In genomic region chr9:34674440-34674839, GRCh38 we compare ENCODE assay signal across 15 cellular contexts. TPM values are rescaled to one million over a fixed set of nuclear protein-coding genes. Genes with fewer than 3 reads are reported as not detected.
"Had no signal": no experiment of that assay in that cellular context is flagged by ENCODE, and none has a peak within 500 bp of the region (broad histone marks: within the 10 kb centered on the region; RNA-seq: fewer than 3 reads in every experiment).

No MANE protein-coding gene starts in this region.

- H3K4me3 Mint-ChIP-seq: activated CD4-positive, alpha-beta memory T cell treated with anti-CD3 and anti-CD28 coated beads for 36 hours; activated CD4-positive, alpha-beta T cell treated with anti-CD3 and anti-CD28 coated beads, Interleukin-2, amount 10 ng/mL, durations not matched to agents 24 days and 14 days; activated naive CD4-positive, alpha-beta T cell treated with anti-CD3 and anti-CD28 coated beads, Interleukin-2, amount 10 ng/mL, durations not matched to agents 7 days and 5 days; activated naive CD8-positive, alpha-beta T cell; activated naive CD8-positive, alpha-beta T cell treated with anti-CD3 and anti-CD28 coated beads, Interleukin-2, amount 50 U/mL, for 24 hours; activated T-cell treated with anti-CD3 and anti-CD28 coated beads, Interleukin-2, amount 50 U/mL, for 4 hours; activated T-helper 1 cell treated with anti-CD3 and anti-CD28 coated beads, Interleukin-12 subunit alpha, Interleukin-12 subunit beta, Interleukin-2, Interleukin-4 antibody, amounts not matched to agents 30 ng/mL and 10 ng/mL and 1 ng/mL, durations not matched to agents 14 hours and 24 hours and 36 hours; brain had no signal

- H3K27ac Mint-ChIP-seq: activated CD4-positive, alpha-beta memory T cell treated with anti-CD3 and anti-CD28 coated beads for 36 hours; activated CD4-positive, alpha-beta T cell treated with anti-CD3 and anti-CD28 coated beads, Interleukin-2, amount 10 ng/mL, durations not matched to agents 24 days and 14 days; activated naive CD4-positive, alpha-beta T cell treated with anti-CD3 and anti-CD28 coated beads, Interleukin-2, amount 10 ng/mL, durations not matched to agents 7 days and 5 days; activated naive CD8-positive, alpha-beta T cell; activated naive CD8-positive, alpha-beta T cell treated with anti-CD3 and anti-CD28 coated beads, Interleukin-2, amount 50 U/mL, for 24 hours; activated T-helper 1 cell treated with anti-CD3 and anti-CD28 coated beads, Interleukin-12 subunit alpha, Interleukin-12 subunit beta, Interleukin-2, Interleukin-4 antibody, amounts not matched to agents 30 ng/mL and 10 ng/mL and 1 ng/mL, durations not matched to agents 14 hours and 24 hours and 36 hours had no signal

- H3K4me1 Mint-ChIP-seq: activated naive CD4-positive, alpha-beta T cell treated with anti-CD3 and anti-CD28 coated beads, Interleukin-2, amount 10 ng/mL, durations not matched to agents 7 days and 5 days; activated naive CD8-positive, alpha-beta T cell treated with anti-CD3 and anti-CD28 coated beads, Interleukin-2, amount 50 U/mL, for 24 hours had no signal

- H3K9me3 Mint-ChIP-seq: activated CD4-positive, alpha-beta T cell treated with anti-CD3 and anti-CD28 coated beads, Interleukin-2, amount 10 ng/mL, durations not matched to agents 24 days and 14 days had no signal

- H3K27me3 Mint-ChIP-seq: activated CD4-positive, alpha-beta memory T cell treated with anti-CD3 and anti-CD28 coated beads for 36 hours; activated CD4-positive, alpha-beta T cell treated with anti-CD3 and anti-CD28 coated beads, Interleukin-2, amount 10 ng/mL, durations not matched to agents 24 days and 14 days; activated naive CD8-positive, alpha-beta T cell; activated naive CD8-positive, alpha-beta T cell treated with anti-CD3 and anti-CD28 coated beads, Interleukin-2, amount 50 U/mL, for 24 hours had no signal

- DNase-seq: cerebellar nuclear complex, NCI-H1436 treated with DMSO at 0.1 percent for 48 hours, NCI-H510A, T1000 had no signal

RNA-seq across cellular contexts. Expression of gene CCL27, which starts 12.0 kb away (rescaled TPM):
- total RNA-seq: Right ventricle myocardium superior had no signal

RNA-seq across cellular contexts. Expression of gene CCL19, which starts 16.6 kb away (rescaled TPM):
- total RNA-seq: activated CD4-positive, alpha-beta memory T cell treated with anti-CD3 and anti-CD28 coated beads for 36 hours; activated CD4-positive, alpha-beta T cell treated with anti-CD3 and anti-CD28 coated beads, Interleukin-2, amount 10 ng/mL, durations not matched to agents 24 days and 14 days; activated T-helper 1 cell treated with anti-CD3 and anti-CD28 coated beads, Interleukin-12 subunit alpha, Interleukin-12 subunit beta, Interleukin-2, Interleukin-4 antibody, amounts not matched to agents 30 ng/mL and 10 ng/mL and 1 ng/mL, durations not matched to agents 14 hours and 24 hours and 36 hours; bronchial epithelial cell; T-helper 2 cell treated with Interferon-gamma antibody and Interleukin-4, amounts not matched to agents 100 ng/mL and 5 ng/mL, for 36 hours had no signal

RNA-seq across cellular contexts. Expression of gene CCL21, which starts 35.5 kb away (rescaled TPM):
- total RNA-seq: activated CD4-positive, alpha-beta memory T cell treated with anti-CD3 and anti-CD28 coated beads for 36 hours; activated CD4-positive, alpha-beta T cell treated with anti-CD3 and anti-CD28 coated beads, Interleukin-2, amount 10 ng/mL, durations not matched to agents 24 days and 14 days; activated T-cell treated with anti-CD3 and anti-CD28 coated beads, Interleukin-2, amount 50 U/mL, for 4 hours; activated T-helper 1 cell treated with anti-CD3 and anti-CD28 coated beads, Interleukin-12 subunit alpha, Interleukin-12 subunit beta, Interleukin-2, Interleukin-4 antibody, amounts not matched to agents 30 ng/mL and 10 ng/mL and 1 ng/mL, durations not matched to agents 14 hours and 24 hours and 36 hours; bronchial epithelial cell; T-helper 2 cell treated with Interferon-gamma antibody and Interleukin-4, amounts not matched to agents 100 ng/mL and 5 ng/mL, for 36 hours had no signal
